21 cellular contexts compared by ENCODE assay signal in genomic region chr2:50872543-50872942, GRCh38.
DNase-seq lines count a peak whose midpoint lies in the region; ATAC-seq and TF ChIP-seq lines count a peak whose summit lies in the region.
"Had no signal": no experiment of that assay in that cellular context is flagged by ENCODE, and none has a peak within 500 bp of the region (broad histone marks: within the 10 kb centered on the region; RNA-seq: fewer than 3 reads in every experiment).

No MANE protein-coding gene starts in this region.

- no peaks in the 10 kb centered on the region for H3K9me3 Mint-ChIP-seq in MCF 10A (ENCODE audit: unreplicated experiment)
- no peaks in the 10 kb centered on the region for H3K9me3 Mint-ChIP-seq in nephron progenitor cell

- POLR2A ChIA-PET in MCF 10A (lab: Yijun Ruan, JAX): no interaction called here
- POLR2A ChIA-PET in PC-3 (lab: Charles Lee; ENCODE audit: unreplicated experiment): no interaction called here

- H3K9me3 ChIP-seq in breast epithelium (no peaks in the 10 kb centered on the region), PC-3 (ENCODE audit: low read length) (no peaks in the 10 kb centered on the region), MM.1S (replicated peaks; ENCODE audit: insufficient read depth, low read length) (no peaks in the 10 kb centered on the region)
- H3K9me3 ChIP-seq: Peyer's patch had no signal

- H3F3A ChIP-seq in PC-3 (ENCODE audit: low read length, unreplicated experiment) (no peaks in the 10 kb centered on the region), MM.1S (ENCODE audit: insufficient read depth, low read length) (peaks cover 2% of the 10 kb centered on the region)

- no peak for ATAC-seq in PC-3
- ATAC-seq in HG02884 (IDR thresholded peaks at IDR 0.05; ENCODE audit: unreplicated experiment): no peak
- ATAC-seq: Right ventricle myocardium inferior had no signal

- BruUV-seq in MCF 10A (replicated peaks; lab: Mats Ljungman, UMichigan) (no TSS peak), PC-3 (replicated peaks; lab: Mats Ljungman, UMichigan) (no TSS peak)

- H3K9me2 ChIP-seq in PC-3 (replicated peaks; ENCODE audit: low read length) (no peaks in the 10 kb centered on the region), MM.1S (replicated peaks; ENCODE audit: insufficient read depth, low read length) (no peaks in the 10 kb centered on the region)

- H3K4me2 ChIP-seq in PC-3 (ENCODE audit: low read length) (no peak overlapping the region), MM.1S (ENCODE audit: low read depth, low read length) (no peak overlapping the region)

- no peak overlapping the region for H3K4me3 Mint-ChIP-seq in MCF 10A (ENCODE audit: unreplicated experiment)
- H3K4me3 Mint-ChIP-seq in nephron progenitor cell: no peak overlapping the region
- H3K4me3 Mint-ChIP-seq: IgD-negative memory B cell had no signal

- H3K27ac ChIP-seq in breast epithelium (no peak overlapping the region), PC-3 (ENCODE audit: low read length) (no peak overlapping the region), MM.1S (ENCODE audit: low read length) (no peak overlapping the region)
- H3K27ac ChIP-seq: C4-2B, HL-60, Peyer's patch had no signal

- CTCF ChIA-PET in MCF 10A (lab: Yijun Ruan, JAX) (no interaction called here), PC-3 (lab: Charles Lee) (no interaction called here)

- H3K36me3 Mint-ChIP-seq in MCF 10A (ENCODE audit: insufficient read depth, unreplicated experiment): no peaks in the 10 kb centered on the region
- H3K36me3 Mint-ChIP-seq in nephron progenitor cell (ENCODE audit: low read depth): no peaks in the 10 kb centered on the region
- H3K36me3 Mint-ChIP-seq: IgD-negative memory B cell had no signal

- H3K9ac ChIP-seq in PC-3 (ENCODE audit: low read length) (no peak overlapping the region), MM.1S (ENCODE audit: low read length) (no peak overlapping the region)

- TF ChIP-seq CTCF in MCF 10A (IDR thresholded peaks at IDR 0.05; ENCODE audit: unreplicated experiment) (no peak), breast epithelium (IDR thresholded peaks at IDR 0.05) (no peak), PC-3 (conservative IDR thresholded peaks at IDR 0.05; ENCODE audit: low read depth, low read length) (no peak), epithelial cell of proximal tubule (conservative IDR thresholded peaks at IDR 0.05; ENCODE audit: low read depth, low read length) (peak; percentile 37), MM.1S (IDR thresholded peaks at IDR 0.05; ENCODE audit: low read length) (no peak), nephron progenitor cell (IDR thresholded peaks at IDR 0.05) (no peak)

- H3K79me2 ChIP-seq in PC-3 (ENCODE audit: low read length): no peaks in the 10 kb centered on the region
- peaks cover 6% of the 10 kb centered on the region; the same call in 1 of the 2 replicates for H3K79me2 ChIP-seq in MM.1S (ENCODE audit: low read length)

- no peak overlapping the region for H3K4me3 ChIP-seq in breast epithelium
- no peak overlapping the region for H3K4me3 ChIP-seq in PC-3 (ENCODE audit: low read length)
- H3K4me3 ChIP-seq in epithelial cell of proximal tubule (ENCODE audit: low read depth, low read length): no peak overlapping the region
- H3K4me3 ChIP-seq in MM.1S (ENCODE audit: low read length): no peak overlapping the region
- H3K4me3 ChIP-seq: Peyer's patch had no signal

- TF ChIP-seq POLR2A in breast epithelium (IDR thresholded peaks at IDR 0.05): no peak

- H2AFZ ChIP-seq in PC-3 (ENCODE audit: low read length) (no peak overlapping the region), MM.1S (ENCODE audit: low read length) (no peak overlapping the region)

- H3K27me3 ChIP-seq in breast epithelium (no peaks in the 10 kb centered on the region), PC-3 (ENCODE audit: low read length) (no peaks in the 10 kb centered on the region), MM.1S (replicated peaks; ENCODE audit: insufficient read depth, low read length) (no peaks in the 10 kb centered on the region)
- H3K27me3 ChIP-seq: Peyer's patch had no signal

- DNase-seq in MCF 10A (ENCODE audit: unreplicated experiment) (no peak), breast epithelium (ENCODE audit: low spot score in 2 of 2) (no peak), PC-3 (peak; percentile 9), epithelial cell of proximal tubule (ENCODE audit: low read depth) (no peak), MM.1S (no peak), Ammon's horn (ENCODE audit: low spot score) (no peak), nephron progenitor cell (no peak)
- DNase-seq: HCEC 1CT, Kasumi-1, MV-4-11, NCI-H1417 treated with DMSO at 0.1 percent for 48 hours, NCI-H2029, NCI-H2171 treated with DMSO at 0.1 percent for 48 hours, NCI-H446 treated with DMSO at 0.1 percent for 48 hours, NCI-H748 treated with DMSO at 0.1 percent for 48 hours, Peyer's patch had no signal

- peak overlapping the region; percentile 0 for H3K27ac Mint-ChIP-seq in MCF 10A (ENCODE audit: low read depth, unreplicated experiment)
- H3K27ac Mint-ChIP-seq in nephron progenitor cell: no peak overlapping the region
- H3K27ac Mint-ChIP-seq: IgD-negative memory B cell had no signal

- no peaks in the 10 kb centered on the region for H3K36me3 ChIP-seq in breast epithelium
- no peaks in the 10 kb centered on the region for H3K36me3 ChIP-seq in PC-3 (ENCODE audit: low read depth, low read length)
- H3K36me3 ChIP-seq in MM.1S (replicated peaks; ENCODE audit: insufficient read depth, low read length): no peaks in the 10 kb centered on the region
- H3K36me3 ChIP-seq: Peyer's patch had no signal

- H3K4me1 ChIP-seq in breast epithelium (no peaks in the 10 kb centered on the region), PC-3 (ENCODE audit: insufficient read depth, low read length) (no peaks in the 10 kb centered on the region), MM.1S (ENCODE audit: low read length) (0 out of 2 replicates have a peak, but pooled peaks cover 11% of the 10 kb centered on the region)
- H3K4me1 ChIP-seq: Peyer's patch had no signal

- no peaks in the 10 kb centered on the region for H3K27me3 Mint-ChIP-seq in MCF 10A (ENCODE audit: insufficient read depth, unreplicated experiment)
- H3K27me3 Mint-ChIP-seq in nephron progenitor cell (ENCODE audit: low read depth, poor library complexity): no peaks in the 10 kb centered on the region
- H3K27me3 Mint-ChIP-seq: IgD-negative memory B cell had no signal

- H4K20me1 ChIP-seq in PC-3 (ENCODE audit: low read length) (no peaks in the 10 kb centered on the region), MM.1S (ENCODE audit: insufficient read depth, low read length) (no peaks in the 10 kb centered on the region)

- H3K4me1 Mint-ChIP-seq in MCF 10A (ENCODE audit: insufficient read depth, unreplicated experiment) (no peaks in the 10 kb centered on the region), nephron progenitor cell (peaks cover 14% of the 10 kb centered on the region)
- H3K4me1 Mint-ChIP-seq: IgD-negative memory B cell had no signal

- intact Hi-C loops in MCF 10A (cut with micrococcal nuclease) (no loop called here), breast epithelium (cut with DNase I; ENCODE audit: low total_unique reads) (loop anchor here (10.0 kb wide), 1 partner anchor 1942 kb away; no protein-coding TSS in a partner anchor), PC-3 (cut with micrococcal nuclease) (no loop called here)
